Comparison of ENCODE assay signal across 23 cellular contexts in the genomic region with DNA sequence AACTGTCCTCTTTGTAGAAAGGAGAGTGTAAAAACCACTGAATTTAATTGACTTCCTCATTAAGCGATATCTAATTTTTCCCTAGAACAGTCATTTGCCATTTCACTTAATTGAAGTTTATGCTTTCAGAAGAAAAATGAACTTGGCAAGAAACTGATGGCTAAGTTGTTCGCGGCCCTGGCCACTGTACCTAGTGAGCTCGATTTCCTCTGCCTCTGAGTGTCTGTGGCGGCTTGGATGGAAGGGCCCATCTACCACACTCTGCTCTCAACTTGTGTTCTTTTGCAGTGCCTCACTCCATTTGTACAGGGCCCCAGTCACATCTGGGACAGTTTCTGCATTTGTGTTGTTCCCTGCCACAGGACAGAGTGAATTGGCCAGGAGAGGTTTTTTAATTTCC.
"Had no signal": no experiment of that assay in that cellular context is flagged by ENCODE, and none has a peak within 500 bp of the region (broad histone marks: within the 10 kb centered on the region; RNA-seq: fewer than 3 reads in every experiment).

No MANE protein-coding gene starts in this region.

- FAIRE-seq: islet of Langerhans, kidney, pancreas, small intestine had no signal

- H3K4me1 ChIP-seq: left lung, lower lobe of right lung, pancreas, prostate gland, sigmoid colon, spleen, uterus had no signal

- H3K4me3 ChIP-seq: left lung, lower lobe of right lung, pancreas, prostate gland, sigmoid colon, spleen, tibial nerve, uterus had no signal

- H3K27me3 ChIP-seq: left lung, pancreas, sigmoid colon, tibial nerve, uterus had no signal

- H3K27ac ChIP-seq: left lung, lower lobe of right lung, pancreas, prostate gland, sigmoid colon, spleen, tibial nerve, uterus had no signal

- H3K36me3 ChIP-seq: left lung, lower lobe of right lung, pancreas, prostate gland, sigmoid colon, spleen, tibial nerve, uterus had no signal

- H3K9me3 ChIP-seq: left lung, lower lobe of right lung, pancreas, prostate gland, sigmoid colon, spleen, tibial nerve, uterus had no signal

- DNase-seq: immature natural killer cell; kidney; left colon; left lung; lower lobe of right lung; mammary epithelial cell; mesenchymal stem cell; naive thymus-derived CD8-positive, alpha-beta T cell; nucleus accumbens; pancreas; posterior cingulate gyrus; retina; right cardiac atrium; sigmoid colon; small intestine; spleen; stimulated activated CD4-positive, alpha-beta T cell treated with anti-CD3 and anti-CD28 coated beads, Interleukin-4, amount 100 ng/mL, for 24 hours; stimulated activated naive CD4-positive, alpha-beta T cell; substantia nigra; uterus had no signal
